ENCODE assay signal across 13 cellular contexts in the genomic region with DNA sequence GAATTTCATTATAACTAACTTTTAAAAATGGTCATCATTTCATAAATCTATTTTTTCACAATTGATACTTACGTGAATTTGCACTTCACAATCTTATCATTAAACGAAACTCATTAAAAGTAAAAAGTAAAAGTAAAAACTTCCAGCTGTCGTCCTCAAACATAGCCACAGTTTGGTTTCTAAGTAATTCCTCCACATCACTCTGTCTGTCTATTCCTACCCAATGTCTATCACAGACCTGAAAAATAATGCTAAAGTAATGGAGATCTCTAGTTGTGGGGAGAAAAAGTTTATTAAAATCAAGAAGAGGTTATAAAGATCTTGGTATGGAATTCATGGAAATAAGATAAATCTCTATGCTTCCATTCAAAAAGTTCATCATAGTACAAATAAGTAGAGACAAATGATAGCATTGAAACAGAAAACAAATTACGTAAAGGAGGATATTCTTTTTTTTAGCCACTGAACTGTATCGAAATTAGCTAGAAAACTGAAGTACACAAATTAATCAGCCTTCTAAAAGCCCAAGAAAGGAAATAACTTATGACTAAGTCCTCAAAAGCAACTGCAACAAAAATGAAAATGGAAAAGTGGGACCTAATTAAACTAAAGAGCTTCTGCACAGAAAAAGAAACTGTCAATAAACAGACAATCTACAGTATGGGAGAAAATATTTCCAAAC.
DNase-seq lines count a peak whose midpoint lies in the region; ATAC-seq and TF ChIP-seq lines count a peak whose summit lies in the region.
"Had no signal": no experiment of that assay in that cellular context is flagged by ENCODE, and none has a peak within 500 bp of the region (broad histone marks: within the 10 kb centered on the region; RNA-seq: fewer than 3 reads in every experiment).

No MANE protein-coding gene starts in this region.

- H3K36me3 ChIP-seq in prostate gland = no peaks in the 10 kb centered on the region

- CTCF ChIA-PET in activated CD4-positive, alpha-beta T cell treated with anti-CD3 and anti-CD28 coated beads, Interleukin-2, amount 10 ng/mL, durations not matched to agents 7 days and 5 days (lab: Charles Lee) = interaction anchor here (0.5 to 1.7 kb wide), 8 partner anchors 14 to 472 kb away, joined by 3 to 5 read pairs (median 4); no protein-coding TSS in a partner anchor

- H3K4me1 ChIP-seq in prostate gland (replicated peaks) = no peaks in the 10 kb centered on the region

- 70% methylated on average over 5 of the region's 5 CpGs for WGBS in prostate gland

- no peak overlapping the region for H3K4me3 ChIP-seq in prostate gland
- H3K4me3 ChIP-seq: body of pancreas, testis had no signal

- DNase-seq in activated CD4-positive, alpha-beta T cell treated with anti-CD3 and anti-CD28 coated beads, Interleukin-2, amount 10 ng/mL, durations not matched to agents 7 days and 5 days = no peak
- DNase-seq in activated CD4-positive, alpha-beta T cell treated with anti-CD3 and anti-CD28 coated beads for 4 hours = no peak
- DNase-seq in effector memory CD8-positive, alpha-beta T cell = no peak
- no peak for DNase-seq in stimulated activated CD4-positive, alpha-beta T cell treated with anti-CD3 and anti-CD28 coated beads, Interleukin-2, amount 100 ng/mL, for 48 hours
- DNase-seq in prostate gland (ENCODE audit: low spot score) (no peak), NCI-H774 (lab: John Stamatoyannopoulos, UW) (no peak)
- DNase-seq: body of pancreas, mesenchymal stem cell, NCI-H2029 treated with DMSO at 0.1 percent for 48 hours, Right ventricle myocardium superior, testis had no signal

- peak overlapping the region; percentile 69 for H3K27ac Mint-ChIP-seq in activated CD4-positive, alpha-beta T cell treated with anti-CD3 and anti-CD28 coated beads, Interleukin-2, amount 10 ng/mL, durations not matched to agents 7 days and 5 days
- no peak overlapping the region for H3K27ac Mint-ChIP-seq in effector memory CD8-positive, alpha-beta T cell

- peaks cover 35% of the 10 kb centered on the region for H3K36me3 Mint-ChIP-seq in activated CD4-positive, alpha-beta T cell treated with anti-CD3 and anti-CD28 coated beads, Interleukin-2, amount 10 ng/mL, durations not matched to agents 7 days and 5 days (ENCODE audit: low read depth)
- H3K36me3 Mint-ChIP-seq in effector memory CD8-positive, alpha-beta T cell (ENCODE audit: insufficient read depth) = peaks cover 16% of the 10 kb centered on the region

- H3K4me1 Mint-ChIP-seq in activated CD4-positive, alpha-beta T cell treated with anti-CD3 and anti-CD28 coated beads, Interleukin-2, amount 10 ng/mL, durations not matched to agents 7 days and 5 days = peaks cover 47% of the 10 kb centered on the region
- peaks cover 9 to 10% of the 10 kb centered on the region in 2 donors for H3K4me1 Mint-ChIP-seq in effector memory CD8-positive, alpha-beta T cell (ENCODE audit: low read depth in 2 of 2)

- no peak for TF ChIP-seq POLR2A in prostate gland (IDR thresholded peaks at IDR 0.05)

- POLR2A ChIA-PET in activated CD4-positive, alpha-beta T cell treated with anti-CD3 and anti-CD28 coated beads, Interleukin-2, amount 10 ng/mL, durations not matched to agents 7 days and 5 days (lab: Charles Lee) = interaction anchor here (0.8 to 1.0 kb wide), 2 partner anchors 14 kb away, joined by 5 to 6 read pairs; no protein-coding TSS in a partner anchor

- no peak overlapping the region for H3K27ac ChIP-seq in prostate gland
- H3K27ac ChIP-seq: body of pancreas, testis had no signal

- TF ChIP-seq CTCF in prostate gland (IDR thresholded peaks at IDR 0.05) = no peak

- no peaks in the 10 kb centered on the region for H3K9me3 Mint-ChIP-seq in activated CD4-positive, alpha-beta T cell treated with anti-CD3 and anti-CD28 coated beads, Interleukin-2, amount 10 ng/mL, durations not matched to agents 7 days and 5 days
- H3K9me3 Mint-ChIP-seq in effector memory CD8-positive, alpha-beta T cell = no peaks in the 10 kb centered on the region

- intact Hi-C loops in prostate gland (cut with DNase I) = loop anchor here (5.0 kb wide), 1 partner anchor 407 kb away; no protein-coding TSS in a partner anchor

- H3K9me3 ChIP-seq in prostate gland = no peaks in the 10 kb centered on the region
- H3K9me3 ChIP-seq: body of pancreas, testis had no signal

- no peaks in the 10 kb centered on the region for H3K27me3 ChIP-seq in prostate gland (replicated peaks; ENCODE audit: insufficient read depth)
- H3K27me3 ChIP-seq: body of pancreas, testis had no signal

- no peaks in the 10 kb centered on the region for H3K27me3 Mint-ChIP-seq in activated CD4-positive, alpha-beta T cell treated with anti-CD3 and anti-CD28 coated beads, Interleukin-2, amount 10 ng/mL, durations not matched to agents 7 days and 5 days
- H3K27me3 Mint-ChIP-seq in effector memory CD8-positive, alpha-beta T cell = peaks cover 0 to 10% of the 10 kb centered on the region in 2 donors

- ATAC-seq in GM21390 (IDR thresholded peaks at IDR 0.05; ENCODE audit: unreplicated experiment) = peak; percentile 66
- ATAC-seq in HG03565 (IDR thresholded peaks at IDR 0.05; ENCODE audit: unreplicated experiment) = peak; percentile 77
- ATAC-seq in effector memory CD8-positive, alpha-beta T cell (replicated peaks) = no peak
- ATAC-seq: body of pancreas had no signal

- peak overlapping the region; percentile 36 for H3K4me3 Mint-ChIP-seq in activated CD4-positive, alpha-beta T cell treated with anti-CD3 and anti-CD28 coated beads, Interleukin-2, amount 10 ng/mL, durations not matched to agents 7 days and 5 days
- peak overlapping the region; percentile 60 to 61 for H3K4me3 Mint-ChIP-seq in effector memory CD8-positive, alpha-beta T cell
